ENCODE assay signal across 8 cellular contexts in the genomic region with DNA sequence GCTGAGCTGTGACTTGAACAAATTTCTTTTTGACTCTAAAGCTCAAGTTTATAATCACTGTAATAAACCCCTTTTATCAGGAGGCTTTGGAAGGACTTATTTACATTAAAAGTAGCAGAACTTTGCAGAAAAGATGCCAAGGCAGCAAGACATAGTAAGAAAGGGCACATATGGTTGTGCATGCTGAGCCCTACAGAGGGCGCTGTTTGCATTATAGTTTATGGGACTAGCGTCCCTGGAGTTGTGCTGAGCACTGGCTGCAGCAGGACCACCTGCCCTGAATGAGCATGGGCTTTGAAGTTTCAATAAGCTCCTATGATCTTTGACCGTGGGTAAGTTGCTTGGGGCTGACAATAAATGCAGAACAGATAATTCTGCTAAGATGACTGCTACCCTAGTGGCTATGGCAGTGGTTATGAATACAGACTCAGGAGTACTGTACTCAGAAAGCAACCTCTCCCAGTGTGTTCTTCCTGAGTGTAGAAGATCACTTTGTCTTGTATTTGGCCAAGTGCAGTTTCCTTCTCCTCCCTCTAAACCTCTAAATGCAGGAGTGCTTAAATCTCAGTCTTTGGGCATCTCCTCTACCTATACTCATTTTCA. TPM values are rescaled to one million over a fixed set of nuclear protein-coding genes. Genes with fewer than 3 reads are reported as not detected.
DNase-seq lines count a peak whose midpoint lies in the region; ATAC-seq and TF ChIP-seq lines count a peak whose summit lies in the region.

No MANE protein-coding gene starts in this region.

- no peaks in the 10 kb centered on the region for H3K27me3 ChIP-seq in right lobe of liver

- DNase-seq in activated CD8-positive, alpha-beta memory T cell treated with anti-CD3 and anti-CD28 coated beads, Interleukin-2, amount 10 ng/mL, durations not matched to agents 7 days and 5 days: peak; percentile 47
- DNase-seq in activated CD8-positive, alpha-beta memory T cell treated with anti-CD3 and anti-CD28 coated beads for 24 hours: no peak
- DNase-seq in KBM-7 (peak; percentile 29), right lobe of liver (no peak), epidermal melanocyte (ENCODE audit: insufficient read length, low spot score) (no peak)

- H3K9me3 ChIP-seq in right lobe of liver: no peaks in the 10 kb centered on the region

- no peak overlapping the region for H3K27ac ChIP-seq in right lobe of liver

- TF ChIP-seq POLR2A in right lobe of liver (IDR thresholded peaks at IDR 0.05): no peak

- CTCF ChIA-PET in activated CD8-positive, alpha-beta memory T cell treated with anti-CD3 and anti-CD28 coated beads, Interleukin-2, amount 10 ng/mL, durations not matched to agents 7 days and 5 days (lab: Charles Lee): interaction anchor here (0.7 to 1.6 kb wide), 4 partner anchors 13 to 221 kb away, joined by 3 to 4 read pairs (median 3); no protein-coding TSS in a partner anchor

- H3K36me3 ChIP-seq in right lobe of liver: no peaks in the 10 kb centered on the region

- no peak overlapping the region for H3K4me3 Mint-ChIP-seq in activated CD8-positive, alpha-beta memory T cell treated with anti-CD3 and anti-CD28 coated beads, Interleukin-2, amount 10 ng/mL, durations not matched to agents 7 days and 5 days
- H3K4me3 Mint-ChIP-seq in activated T-helper 17 cell treated with anti-CD3 and anti-CD28 coated beads, Interleukin-2, amount 50 U/mL, for 72 hours: no peak overlapping the region

- H3K9me3 Mint-ChIP-seq in activated CD8-positive, alpha-beta memory T cell treated with anti-CD3 and anti-CD28 coated beads, Interleukin-2, amount 10 ng/mL, durations not matched to agents 7 days and 5 days (ENCODE audit: low read depth): no peaks in the 10 kb centered on the region
- H3K9me3 Mint-ChIP-seq in activated T-helper 17 cell treated with anti-CD3 and anti-CD28 coated beads, Interleukin-2, amount 50 U/mL, for 72 hours: no peaks in the 10 kb centered on the region

- TF ChIP-seq CTCF in right lobe of liver (IDR thresholded peaks at IDR 0.05): peak in 3 of 4 donors; percentile 13 to 32 (median 15)

- H3K36me3 Mint-ChIP-seq in activated CD8-positive, alpha-beta memory T cell treated with anti-CD3 and anti-CD28 coated beads, Interleukin-2, amount 10 ng/mL, durations not matched to agents 7 days and 5 days: no peaks in the 10 kb centered on the region
- H3K36me3 Mint-ChIP-seq in activated T-helper 17 cell treated with anti-CD3 and anti-CD28 coated beads, Interleukin-2, amount 50 U/mL, for 72 hours (ENCODE audit: low read depth): no peaks in the 10 kb centered on the region

- no peak for ATAC-seq in activated CD8-positive, alpha-beta memory T cell treated with anti-CD3 and anti-CD28 coated beads, Interleukin-2, amount 10 ng/mL, durations not matched to agents 7 days and 5 days
- ATAC-seq in activated T-helper 17 cell treated with anti-CD3 and anti-CD28 coated beads, Interleukin-2, amount 50 U/mL, for 72 hours (replicated peaks): peak; percentile 51
- ATAC-seq in right lobe of liver (no peak), GM18502 (IDR thresholded peaks at IDR 0.05; ENCODE audit: poor library complexity, unreplicated experiment) (no peak), GM21737 (IDR thresholded peaks at IDR 0.05; ENCODE audit: unreplicated experiment) (no peak)

- no peak overlapping the region for H3K27ac Mint-ChIP-seq in activated CD8-positive, alpha-beta memory T cell treated with anti-CD3 and anti-CD28 coated beads, Interleukin-2, amount 10 ng/mL, durations not matched to agents 7 days and 5 days
- no peak overlapping the region for H3K27ac Mint-ChIP-seq in activated T-helper 17 cell treated with anti-CD3 and anti-CD28 coated beads, Interleukin-2, amount 50 U/mL, for 72 hours

- in situ Hi-C loops in KBM-7 (cut with MboI; ENCODE audit: low pct_unique_long_range_greater_than_20kb, low sequenced_read_pairs): no loop called here

- H3K4me1 Mint-ChIP-seq in activated CD8-positive, alpha-beta memory T cell treated with anti-CD3 and anti-CD28 coated beads, Interleukin-2, amount 10 ng/mL, durations not matched to agents 7 days and 5 days: no peaks in the 10 kb centered on the region
- no peaks in the 10 kb centered on the region for H3K4me1 Mint-ChIP-seq in activated T-helper 17 cell treated with anti-CD3 and anti-CD28 coated beads, Interleukin-2, amount 50 U/mL, for 72 hours

- H3K27me3 Mint-ChIP-seq in activated CD8-positive, alpha-beta memory T cell treated with anti-CD3 and anti-CD28 coated beads, Interleukin-2, amount 10 ng/mL, durations not matched to agents 7 days and 5 days: peaks cover 15% of the 10 kb centered on the region
- peaks cover 3% of the 10 kb centered on the region for H3K27me3 Mint-ChIP-seq in activated T-helper 17 cell treated with anti-CD3 and anti-CD28 coated beads, Interleukin-2, amount 50 U/mL, for 72 hours

- WGBS in right lobe of liver (ENCODE audit: insufficient coverage, low coverage, low lambda C conversion rate, missing lambda C conversion rate): 0% methylated on average over 2 of the region's 3 CpGs

- peaks cover 0 to 9% (median 2%) of the 10 kb centered on the region in 4 donors for H3K4me1 ChIP-seq in right lobe of liver

- H3K4me3 ChIP-seq in right lobe of liver: no peak overlapping the region

- intact Hi-C loops in right lobe of liver (cut with DNase I): no loop called here

RNA-seq across cellular contexts. Expression of a gene that starts 45.4 kb away (rescaled TPM):
- 10 to 100 TPM; 76.2 to 84.7 TPM for total RNA-seq in activated CD8-positive, alpha-beta memory T cell treated with anti-CD3 and anti-CD28 coated beads, Interleukin-2, amount 10 ng/mL, durations not matched to agents 7 days and 5 days
- total RNA-seq in activated T-helper 17 cell treated with anti-CD3 and anti-CD28 coated beads, Interleukin-2, amount 50 U/mL, for 72 hours: 10 to 100 TPM; 44.7 to 62.1 TPM
- 1 to 10 TPM; 4.9 to 8.4 (median 6.6) TPM for total RNA-seq in right lobe of liver

Comparison
In these comparisons a context has a peak if more than half of its experiments do, and no peak if none do; other contexts are left out.
1. DNase-seq: peak in activated CD8-positive, alpha-beta memory T cell treated with anti-CD3 and anti-CD28 coated beads, Interleukin-2, amount 10 ng/mL, durations not matched to agents 7 days and 5 days (single experiment) and KBM-7 (single experiment); none in activated CD8-positive, alpha-beta memory T cell treated with anti-CD3 and anti-CD28 coated beads for 24 hours (single experiment), right lobe of liver (0 of 3) and epidermal melanocyte (single experiment).
2. RNA of a gene that starts 45.4 kb away (total RNA-seq): 76.2 to 84.7 TPM in activated CD8-positive, alpha-beta memory T cell treated with anti-CD3 and anti-CD28 coated beads, Interleukin-2, amount 10 ng/mL, durations not matched to agents 7 days and 5 days and 44.7 to 62.1 TPM in activated T-helper 17 cell treated with anti-CD3 and anti-CD28 coated beads, Interleukin-2, amount 50 U/mL, for 72 hours; 4.9 to 8.4 TPM in right lobe of liver; every median in the first group is over 4 times any median in the second.